Comparison of ENCODE assay signal across 1 cellular context in genomic region chr20:49610701-49611538, GRCh38.
TF ChIP-seq lines count a peak whose summit lies in the region.

No MANE protein-coding gene starts in this region.

TF ChIP-seq in HepG2, 621 proteins besides CTCF, POLR2A, EP300 and RAD21 (continued from another document and continues in another):
- TF ChIP-seq MBD4 (IDR thresholded peaks at IDR 0.05; ENCODE audit: borderline replicate concordance, low read length) (no peak), HOXA5 (CRISPR knock-in tag; IDR thresholded peaks at IDR 0.05) (peak; percentile 98), TOE1 (CRISPR knock-in tag; IDR thresholded peaks at IDR 0.05) (no peak), TFE3 (CRISPR knock-in tag; IDR thresholded peaks at IDR 0.05) (peak; percentile 85), ZNF567 (CRISPR knock-in tag; IDR thresholded peaks at IDR 0.05; ENCODE audit: borderline replicate concordance) (peak; percentile 91), HMG20A (CRISPR knock-in tag; IDR thresholded peaks at IDR 0.05; ENCODE audit: borderline replicate concordance) (no peak; the same call in 1 of the 2 replicates), ZNF282 (IDR thresholded peaks at IDR 0.05; ENCODE audit: partially characterized antibody) (no peak), STAT5B (CRISPR knock-in tag; IDR thresholded peaks at IDR 0.05) (peak; percentile 50; the same call in 1 of the 2 replicates), ZFP82 (CRISPR knock-in tag; IDR thresholded peaks at IDR 0.05; ENCODE audit: borderline replicate concordance) (peak; percentile 45; the same call in 1 of the 2 replicates), ATF3 (CRISPR knock-in tag; IDR thresholded peaks at IDR 0.05) (peak; percentile 49; the same call in 1 of the 2 replicates), HINFP (CRISPR knock-in tag; IDR thresholded peaks at IDR 0.05; ENCODE audit: low read depth) (peak; percentile 69; the same call in 1 of the 2 replicates), NCOA1 (CRISPR knock-in tag; IDR thresholded peaks at IDR 0.05) (no peak; the same call in 1 of the 2 replicates), ZNF776 (CRISPR knock-in tag; IDR thresholded peaks at IDR 0.05) (peak; percentile 98), PRMT3 (CRISPR knock-in tag; IDR thresholded peaks at IDR 0.05; ENCODE audit: borderline replicate concordance, low read depth) (no peak), ZNF788 (CRISPR knock-in tag; IDR thresholded peaks at IDR 0.05; ENCODE audit: borderline replicate concordance) (peak; percentile 94), ZNF34 (CRISPR knock-in tag; IDR thresholded peaks at IDR 0.05; ENCODE audit: borderline replicate concordance) (0 out of 2 replicates have a peak, but pooled peaks have one; percentile 77), ZEB1 (IDR thresholded peaks at IDR 0.05; ENCODE audit: insufficient replicate concordance, low read depth) (peak; percentile 82), HNRNPUL1 (IDR thresholded peaks at IDR 0.05; ENCODE audit: low read depth, low read length) (no peak), PAWR (CRISPR knock-in tag; IDR thresholded peaks at IDR 0.05; ENCODE audit: borderline replicate concordance) (no peak; the same call in 1 of the 2 replicates), GFI1 (CRISPR knock-in tag; IDR thresholded peaks at IDR 0.05; ENCODE audit: borderline replicate concordance) (peak; percentile 80; the same call in 1 of the 2 replicates), ZNF749 (CRISPR knock-in tag; IDR thresholded peaks at IDR 0.05; ENCODE audit: borderline replicate concordance) (peak; percentile 94), ZNF253 (CRISPR knock-in tag; IDR thresholded peaks at IDR 0.05; ENCODE audit: borderline replicate concordance) (0 out of 2 replicates have a peak, but pooled peaks have one; percentile 22), GTF2F1 (IDR thresholded peaks at IDR 0.05; ENCODE audit: low read length) (no peak), E2F1 (CRISPR knock-in tag; IDR thresholded peaks at IDR 0.05) (peak; percentile 61), PCBP2 (optimal IDR thresholded peaks at IDR 0.05; ENCODE audit: low read depth, low read length, poor library complexity, severe bottlenecking) (no peak), NAIF1 (CRISPR knock-in tag; IDR thresholded peaks at IDR 0.05; ENCODE audit: borderline replicate concordance) (peak; percentile 81; the same call in 1 of the 2 replicates), ZNF775 (CRISPR knock-in tag; IDR thresholded peaks at IDR 0.05; ENCODE audit: borderline replicate concordance) (0 out of 2 replicates have a peak, but pooled peaks have one; percentile 37), HNRNPH1 (optimal IDR thresholded peaks at IDR 0.05; ENCODE audit: low read depth, low read length) (peak; percentile 53), MXD3 (CRISPR knock-in tag; IDR thresholded peaks at IDR 0.05) (peak; percentile 96), ZNF317 (CRISPR knock-in tag; IDR thresholded peaks at IDR 0.05) (peak; percentile 89; the same call in 1 of the 2 replicates), STAT6 (CRISPR knock-in tag; IDR thresholded peaks at IDR 0.05; ENCODE audit: borderline replicate concordance) (peak; percentile 65; the same call in 1 of the 2 replicates), SATB2 (CRISPR knock-in tag; IDR thresholded peaks at IDR 0.05) (peak; percentile 33; the same call in 1 of the 2 replicates), PHF8 (CRISPR knock-in tag; IDR thresholded peaks at IDR 0.05) (peak; percentile 54), ATAD3A (CRISPR knock-in tag; IDR thresholded peaks at IDR 0.05) (no peak), LBX2 (CRISPR knock-in tag; IDR thresholded peaks at IDR 0.05; ENCODE audit: borderline replicate concordance) (peak; percentile 77), ZNF138 (CRISPR knock-in tag; IDR thresholded peaks at IDR 0.05; ENCODE audit: low read depth) (peak; percentile 75; the same call in 1 of the 2 replicates), ZNF7 (CRISPR knock-in tag; IDR thresholded peaks at IDR 0.05) (no peak), ZNF552 (CRISPR knock-in tag; IDR thresholded peaks at IDR 0.05; ENCODE audit: borderline replicate concordance) (no peak), ZFP36 (IDR thresholded peaks at IDR 0.05; ENCODE audit: borderline replicate concordance, low read depth, low read length, partially characterized antibody) (no peak), RNF2 (conservative IDR thresholded peaks at IDR 0.05; ENCODE audit: low read depth) (peak; percentile 72; the same call in 1 of the 2 replicates), HOXA9 (CRISPR knock-in tag; IDR thresholded peaks at IDR 0.05; ENCODE audit: borderline replicate concordance) (no peak), ZFYVE20 (CRISPR knock-in tag; IDR thresholded peaks at IDR 0.05; ENCODE audit: borderline replicate concordance, low read depth) (no peak), MEIS1 (CRISPR knock-in tag; IDR thresholded peaks at IDR 0.05; ENCODE audit: borderline replicate concordance) (peak; percentile 97; the same call in 1 of the 2 replicates), ZNF597 (CRISPR knock-in tag; IDR thresholded peaks at IDR 0.05) (no peak), ZNF441 (CRISPR knock-in tag; IDR thresholded peaks at IDR 0.05; ENCODE audit: borderline replicate concordance) (0 out of 2 replicates have a peak, but pooled peaks have one; percentile 21), SP1 (IDR thresholded peaks at IDR 0.05) (no peak), SP1 (CRISPR knock-in tag; IDR thresholded peaks at IDR 0.05) (no peak), FOXP1 (IDR thresholded peaks at IDR 0.05) (no peak), FOXP1 (CRISPR knock-in tag; IDR thresholded peaks at IDR 0.05) (no peak; the same call in none of the 2 replicates), HDAC6 (IDR thresholded peaks at IDR 0.05; ENCODE audit: low read depth, low read length) (no peak), RNF219 (CRISPR knock-in tag; IDR thresholded peaks at IDR 0.05) (no peak), MXD1 (CRISPR knock-in tag; IDR thresholded peaks at IDR 0.05) (peak; percentile 95), SNRNP70 (IDR thresholded peaks at IDR 0.05; ENCODE audit: low read depth, low read length) (no peak), ZC3H4 (CRISPR knock-in tag; IDR thresholded peaks at IDR 0.05; ENCODE audit: borderline replicate concordance) (no peak), ISX (CRISPR knock-in tag; conservative IDR thresholded peaks at IDR 0.05) (no peak), ZNF329 (CRISPR knock-in tag; IDR thresholded peaks at IDR 0.05; ENCODE audit: low read depth) (0 out of 2 replicates have a peak, but pooled peaks have one; percentile 28), ZNF879 (CRISPR knock-in tag; IDR thresholded peaks at IDR 0.05) (no peak), JUND (CRISPR knock-in tag; IDR thresholded peaks at IDR 0.05) (no peak), MATR3 (CRISPR knock-in tag; IDR thresholded peaks at IDR 0.05) (no peak; the same call in 1 of the 2 replicates), U2AF2 (IDR thresholded peaks at IDR 0.05; ENCODE audit: low read depth, low read length) (no peak), PCBP1 (IDR thresholded peaks at IDR 0.05; ENCODE audit: borderline replicate concordance, low read depth, low read length) (0 out of 2 replicates have a peak, but pooled peaks have one; percentile 31)
